Comparison of ENCODE assay signal across 8 cellular contexts in genomic region chr7:4683884-4684565, GRCh38. TPM values are rescaled to one million over a fixed set of nuclear protein-coding genes. Genes with fewer than 3 reads are reported as not detected.
A peak's percentile ranks its signal among the peaks of the same experiment; 100 is the strongest.
DNase-seq lines count a peak whose midpoint lies in the region; ATAC-seq and TF ChIP-seq lines count a peak whose summit lies in the region.

No MANE protein-coding gene starts in this region.

- H3F3A ChIP-seq in MM.1S (ENCODE audit: insufficient read depth, low read length): peaks cover 8% of the 10 kb centered on the region; the same call in 1 of the 2 replicates

- H3K9ac ChIP-seq in MM.1S (ENCODE audit: low read length): peak overlapping the region; percentile 78

- no peaks in the 10 kb centered on the region for H3K9me3 ChIP-seq in MM.1S (replicated peaks; ENCODE audit: insufficient read depth, low read length)
- H3K9me3 ChIP-seq in esophagus squamous epithelium: no peaks in the 10 kb centered on the region

- no peaks in the 10 kb centered on the region for H3K27me3 Mint-ChIP-seq in natural killer cell (ENCODE audit: low read depth in 2 of 2)

- H3K4me1 ChIP-seq in MM.1S (ENCODE audit: low read length): peaks cover 9% of the 10 kb centered on the region; the same call in 1 of the 2 replicates
- peaks cover 21 to 69% (median 24%) of the 10 kb centered on the region in 3 donors for H3K4me1 ChIP-seq in esophagus squamous epithelium

- DNase-seq in AG08396 (ENCODE audit: low spot score): peak; percentile 73
- DNase-seq in MM.1S: peak; percentile 24
- DNase-seq in activated T-cell treated with anti-CD3 and anti-CD28 coated beads for 48 hours (ENCODE audit: low read depth): peak; percentile 16
- no peak for DNase-seq in esophagus squamous epithelium (lab: John Stamatoyannopoulos, UW)
- peak; percentile 48 for DNase-seq in natural killer cell
- DNase-seq in ureter (ENCODE audit: low spot score): peak; percentile 72
- no peak for DNase-seq in NCI-H2171 treated with DMSO at 0.1 percent for 48 hours (lab: John Stamatoyannopoulos, UW)

- intact Hi-C loops in esophagus squamous epithelium (cut with DNase I): loop anchor here (2.0 to 5.0 kb wide), 2 partner anchors 41 to 68 kb away; no protein-coding TSS in a partner anchor
- intact Hi-C loops in natural killer cell (cut with micrococcal nuclease): loop anchor here (1.0 to 5.0 kb wide), 4 partner anchors 43 to 91 kb away; partner anchors contain the start of gene AP5Z1

- peaks cover 6% of the 10 kb centered on the region; the same call in 1 of the 2 replicates for H4K20me1 ChIP-seq in MM.1S (ENCODE audit: insufficient read depth, low read length)

- peak overlapping the region; percentile 93 for H3K4me3 Mint-ChIP-seq in natural killer cell

- peak overlapping the region; percentile 94 to 96 for H3K27ac Mint-ChIP-seq in natural killer cell

- peaks cover 44 to 49% of the 10 kb centered on the region in 2 donors for H3K4me1 Mint-ChIP-seq in natural killer cell

- no peaks in the 10 kb centered on the region for H3K27me3 ChIP-seq in MM.1S (replicated peaks; ENCODE audit: insufficient read depth, low read length)
- H3K27me3 ChIP-seq in esophagus squamous epithelium: no peaks in the 10 kb centered on the region

- H3K79me2 ChIP-seq in MM.1S (ENCODE audit: low read length): peaks cover 66% of the 10 kb centered on the region

- no peaks in the 10 kb centered on the region for H3K9me2 ChIP-seq in MM.1S (replicated peaks; ENCODE audit: insufficient read depth, low read length)

- ATAC-seq in GM18861 (IDR thresholded peaks at IDR 0.05; ENCODE audit: unreplicated experiment) (peak; percentile 32), natural killer cell (peak; percentile 47 to 57 (median 53))

- 0% methylated on average over 15 to 16 of the region's 16 CpGs for WGBS in esophagus squamous epithelium, 2 donors

- peak overlapping the region; percentile 85 for H3K4me2 ChIP-seq in MM.1S (ENCODE audit: low read depth, low read length)

- peak in 1 of 4 donors; percentile 18 for TF ChIP-seq POLR2A in esophagus squamous epithelium (IDR thresholded peaks at IDR 0.05)

- H3K27ac ChIP-seq in MM.1S (ENCODE audit: low read length): peak overlapping the region; percentile 25; the same call in 1 of the 2 replicates
- H3K27ac ChIP-seq in esophagus squamous epithelium: peak overlapping the region; percentile 95 to 98 (median 96)

- H3K36me3 Mint-ChIP-seq in natural killer cell: no peaks in the 10 kb centered on the region

- H3K4me3 ChIP-seq in MM.1S (ENCODE audit: low read length) (peak overlapping the region; percentile 89), esophagus squamous epithelium (peak overlapping the region; percentile 80 to 95 (median 87))

- H3K9me3 Mint-ChIP-seq in natural killer cell: no peaks in the 10 kb centered on the region

- TF ChIP-seq CTCF in MM.1S (IDR thresholded peaks at IDR 0.05; ENCODE audit: low read length): peak; percentile 48
- peak in 2 of 6 experiments; percentile 11 to 19 for TF ChIP-seq CTCF in esophagus squamous epithelium (IDR thresholded peaks at IDR 0.05)
- TF ChIP-seq CTCF in natural killer cell (IDR thresholded peaks at IDR 0.05): no peak

- no peak overlapping the region for H2AFZ ChIP-seq in MM.1S (ENCODE audit: low read length)

- no peaks in the 10 kb centered on the region for H3K36me3 ChIP-seq in MM.1S (replicated peaks; ENCODE audit: insufficient read depth, low read length)
- H3K36me3 ChIP-seq in esophagus squamous epithelium: no peaks in the 10 kb centered on the region

RNA-seq across cellular contexts. Expression of gene FOXK1, which starts 1.9 kb away (rescaled TPM):
- 10 to 100 TPM; 11.9 to 25.7 (median 15.9) TPM for total RNA-seq in esophagus squamous epithelium
- total RNA-seq in natural killer cell: 10 to 100 TPM; 51.6 to 59.7 (median 55.3) TPM
- 40.4 TPM for total RNA-seq in ureter

Comparison
In these comparisons a context has a peak if more than half of its experiments do, and no peak if none do; other contexts are left out.
1. DNase-seq: peak in AG08396 (single experiment), MM.1S (single experiment), activated T-cell treated with anti-CD3 and anti-CD28 coated beads for 48 hours (single experiment), natural killer cell (single experiment) and ureter (single experiment); none in esophagus squamous epithelium (single experiment) and NCI-H2171 treated with DMSO at 0.1 percent for 48 hours (single experiment).